ENCODE assay signal across 24 cellular contexts in the genomic region with DNA sequence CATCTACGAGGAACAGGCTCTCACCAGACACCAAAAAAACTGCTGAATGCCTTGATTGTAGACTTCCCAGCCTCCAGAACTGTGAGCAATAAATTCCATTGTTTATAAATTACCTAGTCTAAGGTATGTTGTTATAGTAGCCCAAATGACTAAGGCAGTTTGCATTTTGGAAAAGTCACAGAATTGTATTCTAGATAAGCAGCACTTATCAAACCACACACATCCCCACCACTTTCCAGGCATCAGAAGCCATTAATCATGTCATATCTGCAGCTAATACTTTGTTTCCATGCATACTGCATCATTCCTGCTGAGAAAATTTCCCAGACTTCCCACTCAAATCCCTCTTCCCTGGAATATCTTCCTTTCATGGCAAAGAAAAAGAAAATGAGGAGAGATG.
"Had no signal": no experiment of that assay in that cellular context is flagged by ENCODE, and none has a peak within 500 bp of the region (broad histone marks: within the 10 kb centered on the region; RNA-seq: fewer than 3 reads in every experiment).

No MANE protein-coding gene starts in this region.

- ATAC-seq: natural killer cell; right lobe of liver; stimulated activated memory B cell treated with anti-CD40 and anti-IgM and Interleukin-4, amounts not matched to agents 10 μg/mL and 1 μg/mL and 100 μg/mL, for 72 hours; stimulated activated naive CD8-positive, alpha-beta T cell treated with anti-CD3 and anti-CD28 coated beads, Interleukin-15, amount 100 ng/mL, for 72 hours had no signal

- H3K27ac ChIP-seq: left ventricle myocardium inferior, ovary, right atrium auricular region, right lobe of liver, tibial nerve, uterus had no signal

- H3K36me3 ChIP-seq: left ventricle myocardium inferior, ovary, right atrium auricular region, right lobe of liver, tibial nerve, uterus had no signal

- DNase-seq: hippocampal formation; immature natural killer cell; kidney; left ventricle myocardium inferior; mesendoderm; naive B cell; natural killer cell; nephron progenitor cell; ovary; right lobe of liver; stimulated activated CD4-positive, alpha-beta T cell treated with anti-CD3 and anti-CD28 coated beads, Interleukin-1b, Interleukin-23, amount 100 ng/mL, for 48 hours; stimulated activated CD4-positive, alpha-beta T cell treated with anti-CD3 and anti-CD28 coated beads, Interleukin-2, amount 100 ng/mL, for 48 hours; stimulated activated CD4-positive, alpha-beta T cell treated with anti-CD3 and anti-CD28 coated beads, Interleukin-4, amount 100 ng/mL, for 4 hours; stimulated activated CD8-positive, alpha-beta memory T cell treated with anti-CD3 and anti-CD28 coated beads, Interleukin-4, amount 100 ng/mL, for 48 hours; stimulated activated naive CD4-positive, alpha-beta T cell treated with Interleukin-2 at 50 U/mL for 16 hours; stimulated activated naive CD8-positive, alpha-beta T cell treated with anti-CD3 and anti-CD28 coated beads, Interleukin-15, amount 100 ng/mL, for 72 hours; substantia nigra; uterus had no signal

- H3K4me1 ChIP-seq: left ventricle myocardium inferior, right atrium auricular region, right lobe of liver, tibial nerve, uterus had no signal

- FAIRE-seq: islet of Langerhans, kidney had no signal

- H3K9me3 ChIP-seq: left ventricle myocardium inferior, ovary, right atrium auricular region, right lobe of liver, uterus had no signal

- H3K27me3 ChIP-seq: ovary, right atrium auricular region, right lobe of liver, tibial nerve, uterus had no signal

- H3K4me3 ChIP-seq: left ventricle myocardium inferior, lung, ovary, right atrium auricular region, right lobe of liver, smooth muscle cell, tibial nerve, uterus had no signal

- H3K4me2 ChIP-seq: smooth muscle cell had no signal
